8 cellular contexts compared by ENCODE assay signal in genomic region chr6:42929928-42930360, GRCh38. TPM values are rescaled to one million over a fixed set of nuclear protein-coding genes. Genes with fewer than 3 reads are reported as not detected.
DNase-seq lines count a peak whose midpoint lies in the region; ATAC-seq and TF ChIP-seq lines count a peak whose summit lies in the region.

No MANE protein-coding gene starts in this region.

- H3K9me3 ChIP-seq in WERI-Rb-1 (ENCODE audit: severe bottlenecking) (no peaks in the 10 kb centered on the region), mesodermal cell (ENCODE audit: control insufficient read depth, low read length) (no peaks in the 10 kb centered on the region)

- intact Hi-C loops in dorsolateral prefrontal cortex (cut with DNase I): loop anchor here (1.0 to 10.0 kb wide), 4 partner anchors 55 to 317 kb away; partner anchors contain the start of genes PPP2R5D (in 2 of the 2), MEA1 (in 1 of the 2) and SRF (in 1 of the 2)

- H3K4me3 ChIP-seq in GM12865 (ENCODE audit: low read depth, low read length) (peak overlapping the region; percentile 85), GM23338 (peak overlapping the region; percentile 82), WERI-Rb-1 (ENCODE audit: low read depth, low read length) (peak overlapping the region; percentile 64), dorsolateral prefrontal cortex (peak overlapping the region; percentile 65 to 98 (median 85)), mesodermal cell (ENCODE audit: extremely low read depth, insufficient read depth, low read length, poor library complexity, severe bottlenecking) (peak overlapping the region; percentile 67)

- H3K27ac Mint-ChIP-seq in GM23338: peak overlapping the region; percentile 98

- TF ChIP-seq CTCF in GM12865 (IDR thresholded peaks at IDR 0.05; ENCODE audit: insufficient read depth, low read depth, low read length, missing control alignments) (no peak), GM23338 (conservative IDR thresholded peaks at IDR 0.05; ENCODE audit: low read depth in 2 of 2) (no peak), WERI-Rb-1 (IDR thresholded peaks at IDR 0.05; ENCODE audit: low read depth, low read length) (no peak), dorsolateral prefrontal cortex (IDR thresholded peaks at IDR 0.05 in 54 of 56, conservative IDR thresholded peaks at IDR 0.05 in 2 of 56; ENCODE audit: low read depth in 1 of 56, partially characterized antibody in 56 of 56) (no peak)

- H3K27me3 ChIP-seq in GM23338 (ENCODE audit: insufficient read depth) (no peaks in the 10 kb centered on the region), WERI-Rb-1 (ENCODE audit: insufficient read depth, low read depth, severe bottlenecking) (no peaks in the 10 kb centered on the region), dorsolateral prefrontal cortex (no peaks in the 10 kb centered on the region)

- H3K27me3 Mint-ChIP-seq in GM23338 (ENCODE audit: insufficient read depth, low read depth, poor library complexity): peaks cover 19% of the 10 kb centered on the region

- WGBS in mesodermal cell (ENCODE audit: insufficient coverage in 2 of 2), 2 experiments: 0% methylated on average over 6 of the region's 9 CpGs

- peaks cover 28% of the 10 kb centered on the region for H3K4me1 Mint-ChIP-seq in GM23338

- H3K9me2 ChIP-seq in GM23338 (ENCODE audit: insufficient read depth): no peaks in the 10 kb centered on the region

- H3K4me3 Mint-ChIP-seq in GM23338: peak overlapping the region; percentile 93

- H3K4me2 ChIP-seq in GM23338: peak overlapping the region; percentile 92

- peaks cover 15% of the 10 kb centered on the region; the same call in 1 of the 2 replicates for H4K20me1 ChIP-seq in GM23338 (replicated peaks; ENCODE audit: insufficient read depth)

- peaks cover 46% of the 10 kb centered on the region for H3K79me2 ChIP-seq in GM23338 (replicated peaks; ENCODE audit: insufficient read depth)

- DNase-seq in GM12865 (ENCODE audit: low read depth) (peak; percentile 96), GM23338 (ENCODE audit: low spot score) (no peak), LoVo (ENCODE audit: low spot score) (peak; percentile 50), WERI-Rb-1 (no peak), dorsolateral prefrontal cortex (peak in 3 of 10 donors; percentile 6 to 33 (median 12)), NCI-H1436 (lab: John Stamatoyannopoulos, UW) (no peak)
- DNase-seq in stimulated activated CD8-positive, alpha-beta memory T cell treated with anti-CD3 and anti-CD28 coated beads, Interleukin-4, amount 100 ng/mL, for 1 hour (ENCODE audit: low read depth in 2 of 2, low spot score in 1 of 2): peak; percentile 20 to 31

- peak overlapping the region; percentile 96 for H3K27ac ChIP-seq in GM23338 (ENCODE audit: low read depth)
- peak overlapping the region; percentile 91 for H3K27ac ChIP-seq in WERI-Rb-1
- peak overlapping the region; percentile 61 to 98 (median 93) for H3K27ac ChIP-seq in dorsolateral prefrontal cortex
- H3K27ac ChIP-seq in mesodermal cell (ENCODE audit: low read depth, low read length, severe bottlenecking): peak overlapping the region; percentile 94

- no peaks in the 10 kb centered on the region; the same call in 2 of the 3 replicates for H3K9me3 Mint-ChIP-seq in GM23338

- H3K4me1 ChIP-seq in GM23338 (ENCODE audit: insufficient read depth) (peaks cover 26% of the 10 kb centered on the region), mesodermal cell (ENCODE audit: control insufficient read depth, insufficient read depth, low read length, poor library complexity, severe bottlenecking) (peaks cover 19% of the 10 kb centered on the region)

- H3K36me3 Mint-ChIP-seq in GM23338 (ENCODE audit: low read depth): peaks cover 39% of the 10 kb centered on the region

- peaks cover 39% of the 10 kb centered on the region for H3F3A ChIP-seq in GM23338 (replicated peaks; ENCODE audit: low read depth)

- ATAC-seq in GM23338: peak; percentile 24

- peaks cover 14% of the 10 kb centered on the region for H3K36me3 ChIP-seq in GM23338 (ENCODE audit: insufficient read depth)
- peaks cover 37% of the 10 kb centered on the region for H3K36me3 ChIP-seq in WERI-Rb-1
- H3K36me3 ChIP-seq in mesodermal cell (ENCODE audit: control insufficient read depth, insufficient read depth, low read length): peaks cover 33% of the 10 kb centered on the region

- H2AFZ ChIP-seq in GM23338: no peak overlapping the region; the same call in none of the 2 replicates

RNA-seq across cellular contexts. Expression of gene CNPY3, which starts 0.7 kb away (rescaled TPM):
- total RNA-seq in GM23338 (2014; rRNA removed; shearing (Covaris generic)): 66.3 and 67.0 TPM in 2 replicates
- 68.5 and 74.5 TPM in 2 replicates for polyA plus RNA-seq in GM23338 (2016; fragmentation: Nextera tagmentation; extraction: Ambion mirVana)
- total RNA-seq in dorsolateral prefrontal cortex: 10 to 100 TPM; 33.3 to 56.8 (median 43.9) TPM
- 86.7 TPM for polyA plus RNA-seq in mesodermal cell (2013, experiment 1 of 2)
- 71.4 TPM for polyA plus RNA-seq in mesodermal cell (2013, experiment 2 of 2)

RNA-seq across cellular contexts. Expression of gene PTCRA, which starts 14.1 kb away (rescaled TPM):
- total RNA-seq in GM23338 (2014; rRNA removed; shearing (Covaris generic)): not detected in 2 replicates
- polyA plus RNA-seq in GM23338 (2016; fragmentation: Nextera tagmentation; extraction: Ambion mirVana): 0.30 TPM in 1 of 2 replicates, not detected in the other
- 1 to 10 TPM in 5 of 120 experiments, under 1 TPM in 8, not detected in 107; 0.40 to 2.0 (median 0.81) TPM for total RNA-seq in dorsolateral prefrontal cortex
- 0.55 TPM for polyA plus RNA-seq in mesodermal cell (2013, experiment 1 of 2)
- 0.91 TPM for polyA plus RNA-seq in mesodermal cell (2013, experiment 2 of 2)

RNA-seq across cellular contexts. Expression of gene GNMT, which starts 30.6 kb away (rescaled TPM):
- total RNA-seq in GM23338 (2014; rRNA removed; shearing (Covaris generic)): not detected in 2 replicates
- 0.52 and 2.5 TPM in 2 replicates for polyA plus RNA-seq in GM23338 (2016; fragmentation: Nextera tagmentation; extraction: Ambion mirVana)
- total RNA-seq in dorsolateral prefrontal cortex: 1 to 10 TPM; 1.0 to 9.9 (median 3.9) TPM
- 1.8 TPM for polyA plus RNA-seq in mesodermal cell (2013, experiment 1 of 2)
- polyA plus RNA-seq in mesodermal cell (2013, experiment 2 of 2): 1.5 TPM

RNA-seq across cellular contexts. Expression of gene PEX6, which starts 49.0 kb away (rescaled TPM):
- total RNA-seq in GM23338 (2014; rRNA removed; shearing (Covaris generic)): 24.8 and 25.1 TPM in 2 replicates
- polyA plus RNA-seq in GM23338 (2016; fragmentation: Nextera tagmentation; extraction: Ambion mirVana): 5.2 and 6.5 TPM in 2 replicates
- total RNA-seq in dorsolateral prefrontal cortex: 10 to 100 TPM; 14.5 to 47.7 (median 28.6) TPM
- 8.7 TPM for polyA plus RNA-seq in mesodermal cell (2013, experiment 1 of 2)
- polyA plus RNA-seq in mesodermal cell (2013, experiment 2 of 2): 6.6 TPM

RNA-seq across cellular contexts. Expression of gene RPL7L1, which starts 50.5 kb away (rescaled TPM):
- 109 and 124 TPM in 2 replicates for total RNA-seq in GM23338 (2014; rRNA removed; shearing (Covaris generic))
- polyA plus RNA-seq in GM23338 (2016; fragmentation: Nextera tagmentation; extraction: Ambion mirVana): 82.1 and 86.9 TPM in 2 replicates
- total RNA-seq in dorsolateral prefrontal cortex: 10 to 100 TPM; 50.3 to 97.8 (median 77.4) TPM
- polyA plus RNA-seq in mesodermal cell (2013, experiment 1 of 2): 77.5 TPM
- 78.3 TPM for polyA plus RNA-seq in mesodermal cell (2013, experiment 2 of 2)

Comparison
In these comparisons a context has a peak if more than half of its experiments do, and no peak if none do; other contexts are left out.
1. DNase-seq: peak in GM12865 (single experiment), LoVo (single experiment) and stimulated activated CD8-positive, alpha-beta memory T cell treated with anti-CD3 and anti-CD28 coated beads, Interleukin-4, amount 100 ng/mL, for 1 hour (2 of 2); none in GM23338 (single experiment), WERI-Rb-1 (single experiment) and NCI-H1436 (single experiment).
2. Peak in every context shown above with its lines, with median percentiles within 50 percentile points of each other: H3K4me3 ChIP-seq and H3K27ac ChIP-seq.